37 cellular contexts compared by ENCODE assay signal in the genomic region with DNA sequence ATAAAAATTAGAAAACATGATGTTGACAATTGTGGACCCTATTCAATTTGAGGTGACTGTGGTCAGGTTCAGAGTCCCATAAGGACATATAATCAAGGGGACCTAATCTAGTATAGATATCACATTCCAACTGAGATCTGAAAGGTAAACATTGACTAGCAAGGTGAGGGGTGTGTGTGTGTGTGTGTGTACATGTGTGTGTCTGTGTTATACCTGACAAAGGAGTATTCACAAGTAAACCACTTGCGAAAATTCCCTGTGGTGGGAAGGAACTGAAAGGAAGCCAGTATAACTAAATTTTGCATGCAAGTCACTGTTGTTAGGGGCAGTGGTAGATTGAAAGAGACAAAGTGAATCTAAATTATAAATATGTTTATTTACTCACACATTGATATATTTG.
"Had no signal": no experiment of that assay in that cellular context is flagged by ENCODE, and none has a peak within 500 bp of the region (broad histone marks: within the 10 kb centered on the region; RNA-seq: fewer than 3 reads in every experiment).

No MANE protein-coding gene starts in this region.

- H3K27ac ChIP-seq: adrenal gland, body of pancreas, brain microvascular endothelial cell, breast epithelium, VCaP had no signal

- H3K27ac Mint-ChIP-seq: activated B cell treated with CpG ODN at 0.5 μM for 24 hours; activated CD4-positive, alpha-beta memory T cell treated with anti-CD3 and anti-CD28 coated beads for 36 hours; activated CD4-positive, alpha-beta T cell treated with anti-CD3 and anti-CD28 coated beads, Interleukin-2, amount 10 ng/mL, durations not matched to agents 24 days and 14 days; activated CD8-positive, alpha-beta T cell treated with anti-CD3 and anti-CD28 coated beads for 36 hours; activated naive CD4-positive, alpha-beta T cell treated with anti-CD3 and anti-CD28 coated beads for 36 hours; activated naive CD4-positive, alpha-beta T cell treated with anti-CD3 and anti-CD28 coated beads, Interleukin-2, amount 50 U/mL, for 72 hours; activated naive CD8-positive, alpha-beta T cell treated with anti-CD3 and anti-CD28 coated beads for 36 hours; activated T-cell treated with anti-CD3 and anti-CD28 coated beads, Interleukin-2, amount 50 U/mL, for 72 hours; activated T-helper 1 cell treated with anti-CD3 and anti-CD28 coated beads, Interleukin-12 subunit alpha, Interleukin-12 subunit beta, Interleukin-2, Interleukin-4 antibody, amounts not matched to agents 30 ng/mL and 10 ng/mL and 1 ng/mL, durations not matched to agents 14 hours and 24 hours and 36 hours; activated T-helper 17 cell treated with anti-CD3 and anti-CD28 coated beads, Interleukin-2, amount 50 U/mL, for 72 hours; T-helper 1 cell treated with Interleukin-12 subunit alpha and Interleukin-12 subunit beta and Interleukin-4 antibody, amounts not matched to agents 30 μg/mL and 1 μg/mL, for 36 hours; T-helper 2 cell treated with Interferon-gamma antibody and Interleukin-4, amounts not matched to agents 5 μg/mL and 100 μg/mL, for 36 hours had no signal

- H3K9me3 Mint-ChIP-seq: activated CD4-positive, alpha-beta memory T cell treated with anti-CD3 and anti-CD28 coated beads for 36 hours; activated CD4-positive, alpha-beta T cell treated with anti-CD3 and anti-CD28 coated beads, Interleukin-2, amount 10 ng/mL, durations not matched to agents 24 days and 14 days; activated naive CD8-positive, alpha-beta T cell treated with anti-CD3 and anti-CD28 coated beads for 36 hours; activated T-helper 1 cell treated with anti-CD3 and anti-CD28 coated beads, Interleukin-12 subunit alpha, Interleukin-12 subunit beta, Interleukin-2, Interleukin-4 antibody, amounts not matched to agents 30 ng/mL and 10 ng/mL and 1 ng/mL, durations not matched to agents 14 hours and 24 hours and 36 hours; activated T-helper 17 cell treated with anti-CD3 and anti-CD28 coated beads, Interleukin-2, amount 50 U/mL, for 72 hours had no signal

- H3K36me3 ChIP-seq: adrenal gland, brain microvascular endothelial cell, breast epithelium had no signal

- H3K27me3 Mint-ChIP-seq: activated B cell treated with CpG ODN at 0.5 μM for 24 hours; activated CD4-positive, alpha-beta memory T cell treated with anti-CD3 and anti-CD28 coated beads for 36 hours; activated CD4-positive, alpha-beta T cell treated with anti-CD3 and anti-CD28 coated beads, Interleukin-2, amount 10 ng/mL, durations not matched to agents 24 days and 14 days; activated CD8-positive, alpha-beta T cell treated with anti-CD3 and anti-CD28 coated beads for 36 hours; activated naive CD8-positive, alpha-beta T cell treated with anti-CD3 and anti-CD28 coated beads for 36 hours; activated T-helper 17 cell treated with anti-CD3 and anti-CD28 coated beads, Interleukin-2, amount 50 U/mL, for 72 hours had no signal

- H3K4me1 ChIP-seq: adrenal gland, body of pancreas, breast epithelium had no signal

- H3K36me3 Mint-ChIP-seq: activated CD4-positive, alpha-beta memory T cell treated with anti-CD3 and anti-CD28 coated beads for 36 hours; activated naive CD4-positive, alpha-beta T cell treated with anti-CD3 and anti-CD28 coated beads, Interleukin-2, amount 50 U/mL, for 72 hours; activated naive CD8-positive, alpha-beta T cell treated with anti-CD3 and anti-CD28 coated beads for 36 hours had no signal

- DNase-seq: activated B cell treated with CpG ODN at 0.5 μM for 24 hours; activated CD4-positive, alpha-beta memory T cell treated with anti-CD3 and anti-CD28 coated beads for 36 hours; activated CD4-positive, alpha-beta T cell treated with anti-CD3 and anti-CD28 coated beads for 4 hours; activated CD4-positive, alpha-beta T cell treated with anti-CD3 and anti-CD28 coated beads, Interleukin-2, amount 10 ng/mL, durations not matched to agents 24 days and 14 days; activated CD4-positive, alpha-beta T cell treated with anti-CD3 and anti-CD28 coated beads, Interleukin-2, amount 50 U/mL, for 1 hour; activated CD4-positive, alpha-beta T cell treated with anti-CD3 and anti-CD28 coated beads, Interleukin-2, amount 50 U/mL, for 4 hours; activated CD4-positive, CD25-positive, alpha-beta regulatory T cell treated with anti-CD3 and anti-CD28 coated beads, Interleukin-2, amount 50 U/mL, for 72 hours; activated CD8-positive, alpha-beta memory T cell treated with anti-CD3 and anti-CD28 coated beads, Interleukin-2, amount 50 U/mL, for 4 hours; activated CD8-positive, alpha-beta T cell treated with anti-CD3 and anti-CD28 coated beads for 36 hours; activated effector memory CD4-positive, alpha-beta T cell treated with anti-CD3 and anti-CD28 coated beads, Interleukin-2, amount 50 U/mL, for 16 hours; activated gamma-delta T cell treated with Interleukin-2 at 50 U/mL for 16 hours; activated naive CD4-positive, alpha-beta T cell; activated naive CD4-positive, alpha-beta T cell treated with anti-CD3 and anti-CD28 coated beads for 36 hours; activated naive CD4-positive, alpha-beta T cell treated with anti-CD3 and anti-CD28 coated beads, Interleukin-2, amount 50 U/mL, for 16 hours; activated naive CD8-positive, alpha-beta T cell treated with anti-CD3 and anti-CD28 coated beads for 36 hours; activated T-cell treated with anti-CD3 and anti-CD28 coated beads for 4 hours; activated T-cell treated with anti-CD3 and anti-CD28 coated beads, Interleukin-2, amount 50 U/mL, for 1 hour; activated T-cell treated with anti-CD3 and anti-CD28 coated beads, Interleukin-2, amount 50 U/mL, for 4 hours; activated T-cell treated with anti-CD3 and anti-CD28 coated beads, Interleukin-2, amount 50 U/mL, for 72 hours; adrenal gland; amniotic stem cell; aorta; body of pancreas; brain microvascular endothelial cell; central memory CD4-positive, alpha-beta T cell; T-helper 1 cell; T-helper 2 cell; T-helper 9 cell had no signal

- H3K4me3 ChIP-seq: adrenal gland, body of pancreas, breast epithelium had no signal

- FAIRE-seq: astrocyte, TTC549 had no signal

- H3K4me1 Mint-ChIP-seq: activated B cell treated with CpG ODN at 0.5 μM for 24 hours; activated CD4-positive, alpha-beta T cell treated with anti-CD3 and anti-CD28 coated beads, Interleukin-2, amount 10 ng/mL, durations not matched to agents 24 days and 14 days; activated naive CD8-positive, alpha-beta T cell treated with anti-CD3 and anti-CD28 coated beads for 36 hours; activated T-helper 17 cell treated with anti-CD3 and anti-CD28 coated beads, Interleukin-2, amount 50 U/mL, for 72 hours had no signal

- H3K9me3 ChIP-seq: adrenal gland, body of pancreas, breast epithelium had no signal

- ATAC-seq: activated CD8-positive, alpha-beta T cell treated with anti-CD3 and anti-CD28 coated beads for 36 hours; activated naive CD4-positive, alpha-beta T cell treated with anti-CD3 and anti-CD28 coated beads, Interleukin-2, amount 50 U/mL, for 72 hours; activated T-cell treated with anti-CD3 and anti-CD28 coated beads, Interleukin-2, amount 50 U/mL, for 4 hours; activated T-cell treated with anti-CD3 and anti-CD28 coated beads, Interleukin-2, amount 50 U/mL, for 72 hours; activated T-helper 17 cell treated with anti-CD3 and anti-CD28 coated beads, Interleukin-2, amount 50 U/mL, for 72 hours; body of pancreas had no signal

- H3K4me3 Mint-ChIP-seq: activated B cell treated with CpG ODN at 0.5 μM for 24 hours; activated CD4-positive, alpha-beta memory T cell treated with anti-CD3 and anti-CD28 coated beads for 36 hours; activated CD4-positive, alpha-beta T cell treated with anti-CD3 and anti-CD28 coated beads, Interleukin-2, amount 10 ng/mL, durations not matched to agents 24 days and 14 days; activated CD8-positive, alpha-beta T cell treated with anti-CD3 and anti-CD28 coated beads for 36 hours; activated naive CD4-positive, alpha-beta T cell treated with anti-CD3 and anti-CD28 coated beads for 36 hours; activated naive CD8-positive, alpha-beta T cell treated with anti-CD3 and anti-CD28 coated beads for 36 hours; activated T-cell treated with anti-CD3 and anti-CD28 coated beads, Interleukin-2, amount 50 U/mL, for 4 hours; activated T-cell treated with anti-CD3 and anti-CD28 coated beads, Interleukin-2, amount 50 U/mL, for 72 hours; activated T-helper 1 cell treated with anti-CD3 and anti-CD28 coated beads, Interleukin-12 subunit alpha, Interleukin-12 subunit beta, Interleukin-2, Interleukin-4 antibody, amounts not matched to agents 30 ng/mL and 10 ng/mL and 1 ng/mL, durations not matched to agents 14 hours and 24 hours and 36 hours; activated T-helper 17 cell treated with anti-CD3 and anti-CD28 coated beads, Interleukin-2, amount 50 U/mL, for 72 hours; T-helper 1 cell treated with Interleukin-12 subunit alpha and Interleukin-12 subunit beta and Interleukin-4 antibody, amounts not matched to agents 30 μg/mL and 1 μg/mL, for 36 hours; T-helper 2 cell treated with Interferon-gamma antibody and Interleukin-4, amounts not matched to agents 5 μg/mL and 100 μg/mL, for 36 hours had no signal

- H3K27me3 ChIP-seq: adrenal gland, body of pancreas, brain microvascular endothelial cell, breast epithelium had no signal
